ENCODE assay signal across 1 cellular context in genomic region chr10:24708081-24708480, GRCh38.
TF ChIP-seq lines count a peak whose summit lies in the region.

No MANE protein-coding gene starts in this region.

TF ChIP-seq in IMR-90, 13 proteins besides CTCF, POLR2A, EP300 and RAD21 (continued from another document):
- TF ChIP-seq, protein P1, sequence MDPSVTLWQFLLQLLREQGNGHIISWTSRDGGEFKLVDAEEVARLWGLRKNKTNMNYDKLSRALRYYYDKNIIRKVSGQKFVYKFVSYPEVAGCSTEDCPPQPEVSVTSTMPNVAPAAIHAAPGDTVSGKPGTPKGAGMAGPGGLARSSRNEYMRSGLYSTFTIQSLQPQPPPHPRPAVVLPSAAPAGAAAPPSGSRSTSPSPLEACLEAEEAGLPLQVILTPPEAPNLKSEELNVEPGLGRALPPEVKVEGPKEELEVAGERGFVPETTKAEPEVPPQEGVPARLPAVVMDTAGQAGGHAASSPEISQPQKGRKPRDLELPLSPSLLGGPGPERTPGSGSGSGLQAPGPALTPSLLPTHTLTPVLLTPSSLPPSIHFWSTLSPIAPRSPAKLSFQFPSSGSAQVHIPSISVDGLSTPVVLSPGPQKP (IDR thresholded peaks at IDR 0.05; ENCODE audit: borderline replicate concordance, low read depth, low read length): no peak
- TF ChIP-seq MXI1 (IDR thresholded peaks at IDR 0.05; ENCODE audit: borderline replicate concordance, low read depth, low read length) (no peak), MAFK (IDR thresholded peaks at IDR 0.05; ENCODE audit: low read depth, low read length) (no peak), RFX5 (IDR thresholded peaks at IDR 0.05; ENCODE audit: low read depth, low read length) (no peak), BHLHE40 (IDR thresholded peaks at IDR 0.05; ENCODE audit: low read depth, low read length) (no peak), CHD1 (IDR thresholded peaks at IDR 0.05; ENCODE audit: low read depth, low read length) (no peak), SMC3 (IDR thresholded peaks at IDR 0.05; ENCODE audit: low read depth, low read length) (no peak), RCOR1 (IDR thresholded peaks at IDR 0.05; ENCODE audit: insufficient replicate concordance, low read length) (no peak), MAZ (IDR thresholded peaks at IDR 0.05; ENCODE audit: borderline replicate concordance, low read depth, low read length) (no peak)
